ENCODE assay signal across 20 cellular contexts in genomic region chr22:30429887-30430286, GRCh38. TPM values are rescaled to one million over a fixed set of nuclear protein-coding genes. Genes with fewer than 3 reads are reported as not detected.
A peak's percentile ranks its signal among the peaks of the same experiment; 100 is the strongest.
DNase-seq lines count a peak whose midpoint lies in the region; ATAC-seq and TF ChIP-seq lines count a peak whose summit lies in the region.
"Had no signal": no experiment of that assay in that cellular context is flagged by ENCODE, and none has a peak within 500 bp of the region (broad histone marks: within the 10 kb centered on the region; RNA-seq: fewer than 3 reads in every experiment).

No MANE protein-coding gene starts in this region.

- peaks cover 8% of the 10 kb centered on the region for H3F3A ChIP-seq in GM23338 (replicated peaks; ENCODE audit: low read depth)

- intact Hi-C loops in A673 (cut with micrococcal nuclease; ENCODE audit: unreplicated experiment) = no loop called here

- no peaks in the 10 kb centered on the region for H3K27me3 ChIP-seq in A673 (replicated peaks; ENCODE audit: insufficient read depth, low read depth, low read length, poor library complexity)
- H3K27me3 ChIP-seq in GM23338 (ENCODE audit: insufficient read depth) = no peaks in the 10 kb centered on the region
- H3K27me3 ChIP-seq: BLaER1 treated with 17β-estradiol and CSF1 and Interleukin-3, amounts not matched to agents 10 nM and 100 nM; SJSA1 had no signal

- peaks cover 11% of the 10 kb centered on the region for H3K36me3 Mint-ChIP-seq in GM23338 (ENCODE audit: low read depth)
- peaks cover 11% of the 10 kb centered on the region for H3K36me3 Mint-ChIP-seq in central memory CD8-positive, alpha-beta T cell (ENCODE audit: insufficient read depth)
- H3K36me3 Mint-ChIP-seq in naive thymus-derived CD8-positive, alpha-beta T cell = peaks cover 0 to 15% (median 0%) of the 10 kb centered on the region in 3 donors

- H3K36me3 ChIP-seq in A673 (ENCODE audit: insufficient read depth, low read length, poor library complexity, severe bottlenecking) (peaks cover 20% of the 10 kb centered on the region), GM23338 (ENCODE audit: insufficient read depth) (no peaks in the 10 kb centered on the region; the same call in 1 of the 2 replicates)

- DNase-seq in A673 (ENCODE audit: low spot score) (no peak), GM23338 (ENCODE audit: low spot score) (peak; percentile 53), G401 (ENCODE audit: low spot score) (no peak), GM19240 (ENCODE audit: insufficient read length, low spot score) (no peak), COLO668 (lab: John Stamatoyannopoulos, UW; ENCODE audit: unreplicated experiment) (no peak)
- no peak for DNase-seq in central memory CD8-positive, alpha-beta T cell (ENCODE audit: low spot score in 2 of 2)
- DNase-seq in naive thymus-derived CD8-positive, alpha-beta T cell = no peak
- DNase-seq: COR-L47, DMS 273 treated with DMSO at 0.1 percent for 48 hours, GDM1, HFFc6, KG1, NCI-H187 treated with DMSO at 0.1 percent for 48 hours, NCI-H226, NCI-H524, PC-9 had no signal

- H3K27ac ChIP-seq in A673 (ENCODE audit: low read depth, low read length, poor library complexity, severe bottlenecking) = peak overlapping the region; percentile 67
- no peak overlapping the region for H3K27ac ChIP-seq in GM23338 (ENCODE audit: low read depth)
- H3K27ac ChIP-seq: BLaER1 treated with 17β-estradiol and CSF1 and Interleukin-3, amounts not matched to agents 10 nM and 100 nM; PC-9; SJSA1 had no signal

- H3K79me2 ChIP-seq in GM23338 (replicated peaks; ENCODE audit: insufficient read depth) = no peaks in the 10 kb centered on the region

- peaks cover 11% of the 10 kb centered on the region; the same call in 2 of the 3 replicates for H3K4me1 Mint-ChIP-seq in GM23338
- peaks cover 29% of the 10 kb centered on the region for H3K4me1 Mint-ChIP-seq in central memory CD8-positive, alpha-beta T cell
- H3K4me1 Mint-ChIP-seq in naive thymus-derived CD8-positive, alpha-beta T cell = peaks cover 16 to 43% (median 28%) of the 10 kb centered on the region in 4 donors

- 0 out of 2 replicates have a peak, but pooled peaks cover 3% of the 10 kb centered on the region for H3K9me2 ChIP-seq in GM23338 (ENCODE audit: insufficient read depth)

- POLR2A ChIA-PET in A673 (lab: Charles Lee; ENCODE audit: low non-redundant PET) = no interaction called here
- POLR2A ChIA-PET in naive thymus-derived CD8-positive, alpha-beta T cell (lab: Charles Lee) = no interaction called here

- H3K27me3 Mint-ChIP-seq in GM23338 (ENCODE audit: insufficient read depth, low read depth, poor library complexity) = peaks cover 11% of the 10 kb centered on the region
- H3K27me3 Mint-ChIP-seq in central memory CD8-positive, alpha-beta T cell = no peaks in the 10 kb centered on the region
- no peaks in the 10 kb centered on the region for H3K27me3 Mint-ChIP-seq in naive thymus-derived CD8-positive, alpha-beta T cell

- CTCF ChIA-PET in A673 (lab: Charles Lee) = no interaction called here

- H3K4me2 ChIP-seq in GM23338 = no peak overlapping the region
- H3K4me2 ChIP-seq: BLaER1 treated with 17β-estradiol and CSF1 and Interleukin-3, amounts not matched to agents 10 nM and 100 nM; PC-9 had no signal

- H3K4me3 ChIP-seq in A673 (ENCODE audit: low read depth, low read length, poor library complexity, severe bottlenecking) (no peak overlapping the region), GM23338 (no peak overlapping the region)
- H3K4me3 ChIP-seq: BLaER1 treated with 17β-estradiol and CSF1 and Interleukin-3, amounts not matched to agents 10 nM and 100 nM; PC-9; SJSA1 had no signal

- in situ Hi-C loops in G401 (cut with HindIII; ENCODE audit: low sequenced_read_pairs) = no loop called here

- H2AFZ ChIP-seq in GM23338 = no peak overlapping the region
- H2AFZ ChIP-seq: PC-9 had no signal

- H3K9me3 Mint-ChIP-seq in GM23338 = no peaks in the 10 kb centered on the region
- no peaks in the 10 kb centered on the region for H3K9me3 Mint-ChIP-seq in central memory CD8-positive, alpha-beta T cell
- H3K9me3 Mint-ChIP-seq in naive thymus-derived CD8-positive, alpha-beta T cell = peaks cover 0 to 3% (median 0%) of the 10 kb centered on the region in 9 donors
- H3K9me3 Mint-ChIP-seq: HFFc6 had no signal

- no peak overlapping the region for H3K4me3 Mint-ChIP-seq in GM23338
- H3K4me3 Mint-ChIP-seq in central memory CD8-positive, alpha-beta T cell = no peak overlapping the region
- H3K4me3 Mint-ChIP-seq in naive thymus-derived CD8-positive, alpha-beta T cell = no peak overlapping the region
- H3K4me3 Mint-ChIP-seq: HFFc6 had no signal

- no peak overlapping the region for H3K27ac Mint-ChIP-seq in GM23338
- peak overlapping the region; percentile 4 for H3K27ac Mint-ChIP-seq in central memory CD8-positive, alpha-beta T cell (ENCODE audit: low read depth)
- H3K27ac Mint-ChIP-seq in naive thymus-derived CD8-positive, alpha-beta T cell = peak overlapping the region in 6 of 10 donors; percentile 37 to 100 (median 88)
- H3K27ac Mint-ChIP-seq: HFFc6 had no signal

- H4K20me1 ChIP-seq in GM23338 (replicated peaks; ENCODE audit: insufficient read depth) = no peaks in the 10 kb centered on the region

- H3K9me3 ChIP-seq in A673 (ENCODE audit: low read depth, low read length, poor library complexity, severe bottlenecking) = no peaks in the 10 kb centered on the region
- H3K9me3 ChIP-seq: SJSA1 had no signal

- BruUV-seq in A673 (replicated peaks; lab: Mats Ljungman, UMichigan) = no TSS peak

- TF ChIP-seq CTCF in A673 (conservative IDR thresholded peaks at IDR 0.05; ENCODE audit: low read depth, low read length) (no peak), GM23338 (conservative IDR thresholded peaks at IDR 0.05; ENCODE audit: low read depth in 2 of 2) (no peak)

- H3K4me1 ChIP-seq in A673 (ENCODE audit: insufficient read depth, low read length, poor library complexity, severe bottlenecking) (peaks cover 27% of the 10 kb centered on the region), GM23338 (ENCODE audit: insufficient read depth) (no peaks in the 10 kb centered on the region; the same call in 1 of the 2 replicates)

- no peak for ATAC-seq in GM23338
- no peak for ATAC-seq in central memory CD8-positive, alpha-beta T cell (replicated peaks; ENCODE audit: extremely low read depth, poor library complexity, severe bottlenecking)
- ATAC-seq in naive thymus-derived CD8-positive, alpha-beta T cell = no peak
- ATAC-seq in HG03280 (IDR thresholded peaks at IDR 0.05; ENCODE audit: unreplicated experiment) = no peak

TF ChIP-seq in GM23338, 12 proteins besides CTCF, POLR2A, EP300 and RAD21 (continues in another document):
- TF ChIP-seq POLR2AphosphoS5 (IDR thresholded peaks at IDR 0.05; ENCODE audit: low read depth) (no peak), ZNF114 (CRISPR knock-in tag; IDR thresholded peaks at IDR 0.05) (no peak), EZH2 (IDR thresholded peaks at IDR 0.05; ENCODE audit: low read depth, unreplicated experiment) (no peak), STAT1 (IDR thresholded peaks at IDR 0.05; ENCODE audit: unreplicated experiment) (no peak), EZH2phosphoT487 (IDR thresholded peaks at IDR 0.05; ENCODE audit: unreplicated experiment) (no peak), CREB1 (CRISPR knock-in tag; IDR thresholded peaks at IDR 0.05; ENCODE audit: low read depth) (no peak), ETS1 (IDR thresholded peaks at IDR 0.05) (no peak), JUNB (IDR thresholded peaks at IDR 0.05; ENCODE audit: unreplicated experiment) (no peak)

RNA-seq across cellular contexts. Expression of gene MTFP1, which starts 4.3 kb away (rescaled TPM):
- 82.6 and 86.9 TPM in 2 replicates for total RNA-seq in A673 (2021)
- total RNA-seq in GM23338 (2014; rRNA removed; shearing (Covaris generic)) = 54.6 and 68.6 TPM in 2 replicates
- polyA plus RNA-seq in GM23338 (2016; fragmentation: Nextera tagmentation; extraction: Ambion mirVana) = 62.5 and 64.1 TPM in 2 replicates
- total RNA-seq in naive thymus-derived CD8-positive, alpha-beta T cell = 10 to 100 TPM; 15.8 to 18.0 TPM
- 10 to 100 TPM; 42.3 to 53.5 (median 50.0) TPM for polyA plus RNA-seq in naive thymus-derived CD8-positive, alpha-beta T cell
- 79.7 and 96.7 TPM in 2 replicates for total RNA-seq in G401 (2014; rRNA removed; shearing (Covaris generic))

RNA-seq across cellular contexts. Expression of gene SEC14L2, which starts 33.1 kb away (rescaled TPM):
- 14.4 and 19.4 TPM in 2 replicates for total RNA-seq in A673 (2021)
- total RNA-seq in GM23338 (2014; rRNA removed; shearing (Covaris generic)) = 2.1 and 4.2 TPM in 2 replicates
- polyA plus RNA-seq in GM23338 (2016; fragmentation: Nextera tagmentation; extraction: Ambion mirVana) = 2.2 and 2.5 TPM in 2 replicates
- total RNA-seq in naive thymus-derived CD8-positive, alpha-beta T cell = 10 to 100 TPM; 17.8 to 19.9 TPM
- 10 to 100 TPM; 16.8 to 25.9 (median 22.5) TPM for polyA plus RNA-seq in naive thymus-derived CD8-positive, alpha-beta T cell
- total RNA-seq in G401 (2014; rRNA removed; shearing (Covaris generic)) = 13.1 and 15.8 TPM in 2 replicates

RNA-seq across cellular contexts. Expression of gene SEC14L3, which starts 41.9 kb away (rescaled TPM):
- not detected in 2 replicates for total RNA-seq in A673 (2021)
- total RNA-seq in GM23338 (2014; rRNA removed; shearing (Covaris generic)) = not detected in 2 replicates
- polyA plus RNA-seq in GM23338 (2016; fragmentation: Nextera tagmentation; extraction: Ambion mirVana) = not detected in 2 replicates
- not detected for total RNA-seq in naive thymus-derived CD8-positive, alpha-beta T cell
- not detected for polyA plus RNA-seq in naive thymus-derived CD8-positive, alpha-beta T cell
- total RNA-seq in G401 (2014; rRNA removed; shearing (Covaris generic)) = not detected in 2 replicates
- total RNA-seq: H4, HFFc6, PC-9, SJSA1 had no signal

RNA-seq across cellular contexts. Expression of gene RNF215, which starts 42.7 kb away (rescaled TPM):
- 18.9 and 22.4 TPM in 2 replicates for total RNA-seq in A673 (2021)
- total RNA-seq in GM23338 (2014; rRNA removed; shearing (Covaris generic)) = 12.4 and 13.9 TPM in 2 replicates
- polyA plus RNA-seq in GM23338 (2016; fragmentation: Nextera tagmentation; extraction: Ambion mirVana) = 1.8 and 3.3 TPM in 2 replicates
- 1 to 10 TPM; 5.6 to 6.2 TPM for total RNA-seq in naive thymus-derived CD8-positive, alpha-beta T cell
- polyA plus RNA-seq in naive thymus-derived CD8-positive, alpha-beta T cell = under 1 TPM; 0.14 to 0.44 (median 0.39) TPM
- total RNA-seq in G401 (2014; rRNA removed; shearing (Covaris generic)) = 20.5 and 23.2 TPM in 2 replicates
